Comparison of ENCODE assay signal across 8 cellular contexts in genomic region chr16:2151188-2152091, GRCh38. TPM values are rescaled to one million over a fixed set of nuclear protein-coding genes. Genes with fewer than 3 reads are reported as not detected.
A peak's percentile ranks its signal among the peaks of the same experiment; 100 is the strongest.
DNase-seq lines count a peak whose midpoint lies in the region; ATAC-seq lines count a peak whose summit lies in the region.

No MANE protein-coding gene starts in this region.

- H3K36me3 Mint-ChIP-seq in CD8-positive, alpha-beta memory T cell: peaks cover 0 to 22% (median 0%) of the 10 kb centered on the region in 3 donors
- H3K36me3 Mint-ChIP-seq in activated naive CD4-positive, alpha-beta T cell treated with anti-CD3 and anti-CD28 coated beads, Interleukin-2, amount 50 U/mL, for 24 hours: peaks cover 10% of the 10 kb centered on the region

- WGBS in HUES64: 61% methylated on average over 13 of the region's 13 CpGs

- H3K9ac ChIP-seq in HUES64 (ENCODE audit: low read depth, low read length) (peak overlapping the region; percentile 100), mucosa of stomach (ENCODE audit: low read length) (peak overlapping the region; percentile 3)

- intact Hi-C loops in Right ventricle myocardium inferior (cut with DNase I): no loop called here

- no peak overlapping the region for H3K4me3 ChIP-seq in CD8-positive, alpha-beta memory T cell (ENCODE audit: low read length)
- H3K4me3 ChIP-seq in HUES64 (ENCODE audit: low read length): 0 out of 2 replicates have a peak overlapping the region, but pooled peaks have one; percentile 94
- no peak overlapping the region for H3K4me3 ChIP-seq in mucosa of stomach (ENCODE audit: low read length)

- ATAC-seq in Right ventricle myocardium inferior (no peak), GM21717 (IDR thresholded peaks at IDR 0.05; ENCODE audit: unreplicated experiment) (no peak), HG02870 (IDR thresholded peaks at IDR 0.05; ENCODE audit: unreplicated experiment) (no peak)

- H3K4me1 ChIP-seq in CD8-positive, alpha-beta memory T cell (ENCODE audit: insufficient read depth, low read length): peaks cover 63% of the 10 kb centered on the region
- H3K4me1 ChIP-seq in HUES64 (ENCODE audit: insufficient read depth, low read length) (peaks cover 18% of the 10 kb centered on the region), mucosa of stomach (ENCODE audit: control insufficient read depth, insufficient read depth, low read length) (peaks cover 70% of the 10 kb centered on the region)

- no peaks in the 10 kb centered on the region for H3K9me3 Mint-ChIP-seq in CD8-positive, alpha-beta memory T cell
- H3K9me3 Mint-ChIP-seq in activated naive CD4-positive, alpha-beta T cell treated with anti-CD3 and anti-CD28 coated beads, Interleukin-2, amount 50 U/mL, for 24 hours: no peaks in the 10 kb centered on the region

- peaks cover 0 to 10% of the 10 kb centered on the region in 2 donors for H3K27me3 Mint-ChIP-seq in CD8-positive, alpha-beta memory T cell
- H3K27me3 Mint-ChIP-seq in activated naive CD4-positive, alpha-beta T cell treated with anti-CD3 and anti-CD28 coated beads, Interleukin-2, amount 50 U/mL, for 24 hours: no peaks in the 10 kb centered on the region

- CTCF ChIA-PET in CD8-positive, alpha-beta memory T cell (lab: Charles Lee): interaction anchor here (1.2 to 5.4 kb wide), 4 partner anchors 11 to 147 kb away, joined by 3 to 48 read pairs (median 14); no protein-coding TSS in a partner anchor

- H3K27me3 ChIP-seq in CD8-positive, alpha-beta memory T cell (ENCODE audit: insufficient read depth, low read length, poor library complexity, severe bottlenecking): no peaks in the 10 kb centered on the region
- H3K27me3 ChIP-seq in HUES64 (ENCODE audit: insufficient read depth, low read length): no peaks in the 10 kb centered on the region; the same call in 1 of the 2 replicates
- H3K27me3 ChIP-seq in mucosa of stomach (ENCODE audit: control insufficient read depth, insufficient read depth, low read length): no peaks in the 10 kb centered on the region

- POLR2A ChIA-PET in CD8-positive, alpha-beta memory T cell (lab: Charles Lee): interaction anchor here (2.6 kb wide), 1 partner anchor 11 kb away, joined by 5 read pairs; no protein-coding TSS in a partner anchor

- no peak for DNase-seq in CD8-positive, alpha-beta memory T cell
- no peak for DNase-seq in NCI-H1092 treated with DMSO at 0.1 percent for 48 hours (lab: John Stamatoyannopoulos, UW)
- no peak for DNase-seq in Right ventricle myocardium inferior (ENCODE audit: missing footprints)

- H3K27ac ChIP-seq in CD8-positive, alpha-beta memory T cell (ENCODE audit: low read depth, low read length): peak overlapping the region; percentile 38
- peak overlapping the region; percentile 93 for H3K27ac ChIP-seq in HUES64 (ENCODE audit: low read depth, low read length)

- H3K4me1 Mint-ChIP-seq in CD8-positive, alpha-beta memory T cell: peaks cover 31 to 58% (median 39%) of the 10 kb centered on the region in 3 donors
- H3K4me1 Mint-ChIP-seq in activated naive CD4-positive, alpha-beta T cell treated with anti-CD3 and anti-CD28 coated beads, Interleukin-2, amount 50 U/mL, for 24 hours: peaks cover 23% of the 10 kb centered on the region

- peaks cover 5% of the 10 kb centered on the region for H3K36me3 ChIP-seq in CD8-positive, alpha-beta memory T cell (ENCODE audit: insufficient read depth, low read length)
- H3K36me3 ChIP-seq in HUES64 (ENCODE audit: insufficient read depth, low read length) (peaks cover 35% of the 10 kb centered on the region), mucosa of stomach (ENCODE audit: control insufficient read depth, insufficient read depth, low read length) (no peaks in the 10 kb centered on the region)

- H3K4me3 Mint-ChIP-seq in CD8-positive, alpha-beta memory T cell: peak overlapping the region in 5 of 7 donors; percentile 20 to 68 (median 61)
- peak overlapping the region; percentile 77 for H3K4me3 Mint-ChIP-seq in activated naive CD4-positive, alpha-beta T cell treated with anti-CD3 and anti-CD28 coated beads, Interleukin-2, amount 50 U/mL, for 24 hours

- peak overlapping the region in 1 of 8 donors; percentile 47 for H3K27ac Mint-ChIP-seq in CD8-positive, alpha-beta memory T cell
- H3K27ac Mint-ChIP-seq in activated naive CD4-positive, alpha-beta T cell treated with anti-CD3 and anti-CD28 coated beads, Interleukin-2, amount 50 U/mL, for 24 hours: peak overlapping the region; percentile 38

- H3K9me3 ChIP-seq in CD8-positive, alpha-beta memory T cell (ENCODE audit: low read length): no peaks in the 10 kb centered on the region
- no peaks in the 10 kb centered on the region for H3K9me3 ChIP-seq in HUES64 (ENCODE audit: insufficient read depth, low read depth, low read length)
- H3K9me3 ChIP-seq in mucosa of stomach (ENCODE audit: control insufficient read depth, low read length): no peaks in the 10 kb centered on the region

RNA-seq across cellular contexts. Expression of gene RAB26, which starts 3.0 kb away (rescaled TPM):
- total RNA-seq in CD8-positive, alpha-beta memory T cell: under 1 TPM; 0.20 to 0.55 TPM
- polyA plus RNA-seq in CD8-positive, alpha-beta memory T cell: 0.75 TPM
- polyA plus RNA-seq in HUES64 (2013, experiment 1 of 2): 2.6 TPM
- 2.7 TPM for polyA plus RNA-seq in HUES64 (2013, experiment 2 of 2)
- 0.87 TPM for total RNA-seq in Right ventricle myocardium inferior

RNA-seq across cellular contexts. Expression of gene TRAF7, which starts 4.1 kb away (rescaled TPM):
- total RNA-seq in CD8-positive, alpha-beta memory T cell: 100 to 1,000 TPM; 102 to 106 TPM
- polyA plus RNA-seq in CD8-positive, alpha-beta memory T cell: 7.3 TPM
- 59.5 TPM for polyA plus RNA-seq in HUES64 (2013, experiment 1 of 2)
- 62.1 TPM for polyA plus RNA-seq in HUES64 (2013, experiment 2 of 2)
- total RNA-seq in Right ventricle myocardium inferior: 27.3 TPM

RNA-seq across cellular contexts. Expression of gene PKD1, which starts 15.7 kb away (rescaled TPM):
- total RNA-seq in CD8-positive, alpha-beta memory T cell: 10 to 100 TPM; 58.9 to 66.2 TPM
- polyA plus RNA-seq in CD8-positive, alpha-beta memory T cell: 9.9 TPM
- 20.3 TPM for polyA plus RNA-seq in HUES64 (2013, experiment 1 of 2)
- polyA plus RNA-seq in HUES64 (2013, experiment 2 of 2): 21.6 TPM
- total RNA-seq in Right ventricle myocardium inferior: 85.8 TPM

RNA-seq across cellular contexts. Expression of gene CASKIN1, which starts 45.0 kb away (rescaled TPM):
- total RNA-seq in CD8-positive, alpha-beta memory T cell: under 1 TPM; 0.13 to 0.24 TPM
- not detected for polyA plus RNA-seq in CD8-positive, alpha-beta memory T cell
- 1.9 TPM for polyA plus RNA-seq in HUES64 (2013, experiment 1 of 2)
- polyA plus RNA-seq in HUES64 (2013, experiment 2 of 2): 2.3 TPM
- 5.8 TPM for total RNA-seq in Right ventricle myocardium inferior

RNA-seq across cellular contexts. Expression of gene MLST8, which starts 53.8 kb away (rescaled TPM):
- 10 to 100 TPM; 75.4 to 76.8 TPM for total RNA-seq in CD8-positive, alpha-beta memory T cell
- polyA plus RNA-seq in CD8-positive, alpha-beta memory T cell: 30.8 TPM
- polyA plus RNA-seq in HUES64 (2013, experiment 1 of 2): 66.0 TPM
- 70.6 TPM for polyA plus RNA-seq in HUES64 (2013, experiment 2 of 2)
- 25.3 TPM for total RNA-seq in Right ventricle myocardium inferior
